1 cellular context compared by ENCODE assay signal in the genomic region with DNA sequence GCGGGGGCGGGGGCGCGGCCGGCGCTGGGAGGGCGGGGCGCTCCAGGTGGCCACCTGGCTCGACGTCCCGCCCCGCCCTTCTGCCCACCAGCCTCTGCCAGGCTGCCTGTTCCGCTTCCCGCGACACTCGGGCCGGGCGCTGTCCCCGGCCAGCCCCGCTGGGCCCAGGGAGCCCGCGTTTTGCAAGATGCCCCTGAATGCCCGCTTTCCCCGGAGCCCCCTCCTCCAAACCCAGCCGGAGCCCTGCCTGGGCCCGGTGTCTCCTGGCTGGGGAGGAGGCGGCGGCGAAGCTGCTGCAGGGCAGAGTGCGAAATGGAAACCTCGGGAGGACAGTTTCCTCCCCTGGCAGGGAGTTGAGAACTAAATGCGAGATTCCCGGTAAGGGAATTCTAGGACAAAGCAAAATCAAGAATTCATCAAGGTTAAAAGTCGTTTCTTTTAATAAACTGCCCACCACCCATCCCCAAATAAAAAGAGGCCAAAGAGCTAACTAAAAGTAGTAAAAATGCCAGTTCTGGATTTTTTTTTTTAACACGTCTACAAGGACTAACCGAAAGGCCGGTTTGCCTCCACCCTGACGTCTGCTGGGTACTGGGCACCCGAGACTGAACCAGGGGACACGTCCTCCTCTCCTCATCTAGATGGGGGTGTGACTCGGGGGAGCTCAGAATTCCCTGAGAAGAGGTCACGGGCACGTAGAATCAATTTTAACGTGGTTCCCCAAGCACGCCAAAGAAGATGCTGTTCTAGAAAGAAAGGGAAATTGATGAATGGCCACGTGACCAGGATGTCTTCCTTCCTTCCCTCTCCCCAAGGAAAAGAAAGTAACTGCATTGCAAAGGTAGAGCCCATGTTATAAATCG.
TF ChIP-seq lines count a peak whose summit lies in the region.

No MANE protein-coding gene starts in this region.

TF ChIP-seq in WTC11, 78 proteins besides CTCF, POLR2A, EP300 and RAD21 (continued from another document):
- TF ChIP-seq ZBTB43 (CRISPR knock-in tag; IDR thresholded peaks at IDR 0.05) (no peak), FOXP4 (CRISPR knock-in tag; IDR thresholded peaks at IDR 0.05) (peak; percentile 45; the same call in 1 of the 2 replicates), EMX1 (CRISPR knock-in tag; IDR thresholded peaks at IDR 0.05) (no peak), ZNF671 (CRISPR knock-in tag; IDR thresholded peaks at IDR 0.05) (no peak), E2F1 (CRISPR knock-in tag; IDR thresholded peaks at IDR 0.05) (no peak), SP1 (CRISPR knock-in tag; conservative IDR thresholded peaks at IDR 0.05) (peak; percentile 27; the same call in 1 of the 2 replicates), TCF7 (CRISPR knock-in tag; IDR thresholded peaks at IDR 0.05; ENCODE audit: low read depth) (no peak), ELF4 (CRISPR knock-in tag; IDR thresholded peaks at IDR 0.05; ENCODE audit: low read depth) (no peak), ZNF423 (CRISPR knock-in tag; IDR thresholded peaks at IDR 0.05) (no peak), MLX (CRISPR knock-in tag; IDR thresholded peaks at IDR 0.05) (no peak), MYBL2 (CRISPR knock-in tag; IDR thresholded peaks at IDR 0.05) (no peak), NFYB (CRISPR knock-in tag; conservative IDR thresholded peaks at IDR 0.05; ENCODE audit: low read depth) (no peak), ZNF532 (CRISPR knock-in tag; IDR thresholded peaks at IDR 0.05; ENCODE audit: borderline replicate concordance) (no peak), SOX15 (CRISPR knock-in tag; IDR thresholded peaks at IDR 0.05) (no peak), ATF1 (CRISPR knock-in tag; IDR thresholded peaks at IDR 0.05) (no peak), ZNF121 (CRISPR knock-in tag; IDR thresholded peaks at IDR 0.05) (no peak)
- TF ChIP-seq, protein P1, sequence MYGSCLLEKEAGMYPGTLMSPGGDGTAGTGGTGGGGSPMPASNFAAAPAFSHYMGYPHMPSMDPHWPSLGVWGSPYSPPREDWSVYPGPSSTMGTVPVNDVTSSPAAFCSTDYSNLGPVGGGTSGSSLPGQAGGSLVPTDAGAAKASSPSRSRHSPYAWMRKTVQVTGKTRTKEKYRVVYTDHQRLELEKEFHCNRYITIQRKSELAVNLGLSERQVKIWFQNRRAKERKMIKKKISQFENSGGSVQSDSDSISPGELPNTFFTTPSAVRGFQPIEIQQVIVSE (CRISPR knock-in tag; IDR thresholded peaks at IDR 0.05; ENCODE audit: borderline replicate concordance) = no peak
- TF ChIP-seq, protein P2, sequence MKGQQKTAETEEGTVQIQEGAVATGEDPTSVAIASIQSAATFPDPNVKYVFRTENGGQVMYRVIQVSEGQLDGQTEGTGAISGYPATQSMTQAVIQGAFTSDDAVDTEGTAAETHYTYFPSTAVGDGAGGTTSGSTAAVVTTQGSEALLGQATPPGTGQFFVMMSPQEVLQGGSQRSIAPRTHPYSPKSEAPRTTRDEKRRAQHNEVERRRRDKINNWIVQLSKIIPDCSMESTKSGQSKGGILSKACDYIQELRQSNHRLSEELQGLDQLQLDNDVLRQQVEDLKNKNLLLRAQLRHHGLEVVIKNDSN (CRISPR knock-in tag; IDR thresholded peaks at IDR 0.05) = peak; percentile 85
- TF ChIP-seq, protein P3, sequence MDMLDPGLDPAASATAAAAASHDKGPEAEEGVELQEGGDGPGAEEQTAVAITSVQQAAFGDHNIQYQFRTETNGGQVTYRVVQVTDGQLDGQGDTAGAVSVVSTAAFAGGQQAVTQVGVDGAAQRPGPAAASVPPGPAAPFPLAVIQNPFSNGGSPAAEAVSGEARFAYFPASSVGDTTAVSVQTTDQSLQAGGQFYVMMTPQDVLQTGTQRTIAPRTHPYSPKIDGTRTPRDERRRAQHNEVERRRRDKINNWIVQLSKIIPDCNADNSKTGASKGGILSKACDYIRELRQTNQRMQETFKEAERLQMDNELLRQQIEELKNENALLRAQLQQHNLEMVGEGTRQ (CRISPR knock-in tag; IDR thresholded peaks at IDR 0.05) = peak; percentile 86
